Comparison of ENCODE assay signal across 8 cellular contexts in the genomic region with DNA sequence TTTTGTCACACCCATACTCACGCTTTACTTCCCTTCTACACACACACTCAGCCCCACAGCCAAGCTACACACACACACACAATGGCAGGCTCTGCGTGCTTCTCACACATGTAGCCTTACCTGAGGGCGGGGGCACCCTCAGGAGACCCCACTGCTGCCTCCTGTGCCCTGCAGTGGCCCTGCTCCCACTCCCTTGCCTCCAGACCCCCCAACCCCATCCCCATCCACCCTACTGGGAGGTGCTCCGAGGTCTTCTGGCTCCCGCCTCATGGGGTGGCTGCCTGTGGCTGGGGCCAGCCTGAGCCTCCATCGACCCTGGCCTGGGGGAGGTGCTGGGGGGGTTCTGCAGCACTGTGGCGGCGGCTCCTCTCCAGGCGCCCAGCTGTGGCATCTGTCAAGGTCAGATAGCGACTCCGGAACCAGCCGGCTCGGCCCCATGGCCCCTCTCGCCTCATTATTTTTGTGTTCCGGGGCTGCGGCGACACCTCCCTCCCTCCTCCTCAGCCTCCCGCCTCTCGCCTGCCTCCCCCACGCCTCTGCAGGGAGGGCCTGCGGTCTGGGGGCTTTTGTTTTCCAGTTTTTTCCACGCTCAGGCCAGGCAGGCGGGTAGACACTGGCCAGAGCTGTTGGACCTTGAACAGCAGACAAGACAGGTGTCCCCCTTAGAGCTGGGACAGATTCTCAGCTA. TPM values are rescaled to one million over a fixed set of nuclear protein-coding genes. Genes with fewer than 3 reads are reported as not detected.
A peak's percentile ranks its signal among the peaks of the same experiment; 100 is the strongest.
DNase-seq lines count a peak whose midpoint lies in the region; FAIRE-seq and TF ChIP-seq lines count a peak whose summit lies in the region.

No MANE protein-coding gene starts in this region.

- H3K4me1 Mint-ChIP-seq in astrocyte (ENCODE audit: low read depth, unreplicated experiment) = peaks cover 59% of the 10 kb centered on the region

- CTCF ChIA-PET in PC-9 (lab: Charles Lee) = no interaction called here

- no peak for FAIRE-seq in astrocyte (lab: Jason Lieb, UNC)

- no peak overlapping the region for H3K4me3 ChIP-seq in astrocyte (ENCODE audit: insufficient read depth, low read depth, low read length)
- peak overlapping the region in 1 of 2 donors; percentile 13 for H3K4me3 ChIP-seq in muscle layer of duodenum (ENCODE audit: low read depth in 1 of 2, low read length in 2 of 2)
- H3K4me3 ChIP-seq in PC-9 = no peak overlapping the region

- peaks cover 8% of the 10 kb centered on the region for H3K36me3 Mint-ChIP-seq in astrocyte (ENCODE audit: low read depth, unreplicated experiment)

- peak overlapping the region; percentile 65 for H3K4me3 Mint-ChIP-seq in astrocyte (ENCODE audit: unreplicated experiment)

- intact Hi-C loops in PC-9 (cut with micrococcal nuclease; ENCODE audit: unreplicated experiment) = no loop called here

- no peaks in the 10 kb centered on the region for H3K27me3 Mint-ChIP-seq in astrocyte (ENCODE audit: low read depth, unreplicated experiment)

- TF ChIP-seq CTCF in GM20000 (IDR thresholded peaks at IDR 0.05; ENCODE audit: extremely low read depth, missing control alignments) (no peak), astrocyte (IDR thresholded peaks at IDR 0.05; ENCODE audit: insufficient read depth, low read depth, low read length) (no peak), PC-9 (conservative IDR thresholded peaks at IDR 0.05) (no peak)

- H3K9me3 ChIP-seq in astrocyte (ENCODE audit: insufficient read depth, low read depth, low read length) = no peaks in the 10 kb centered on the region
- H3K9me3 ChIP-seq in muscle layer of duodenum (ENCODE audit: control insufficient read depth in 1 of 2, low read length in 2 of 2) = no peaks in the 10 kb centered on the region
- no peaks in the 10 kb centered on the region for H3K9me3 ChIP-seq in PC-9 (ENCODE audit: insufficient read depth, low read depth)

- H4K20me1 ChIP-seq in astrocyte (ENCODE audit: insufficient read depth, low read length) (peaks cover 77% of the 10 kb centered on the region), PC-9 (ENCODE audit: insufficient read depth) (peaks cover 59% of the 10 kb centered on the region)

- H2AFZ ChIP-seq in astrocyte (ENCODE audit: low read depth, low read length) (no peak overlapping the region), PC-9 (no peak overlapping the region)

- H3K27ac Mint-ChIP-seq in astrocyte (ENCODE audit: unreplicated experiment) = peak overlapping the region; percentile 77

- H3K4me1 ChIP-seq in astrocyte (ENCODE audit: insufficient read depth, low read length) (peaks cover 75% of the 10 kb centered on the region), muscle layer of duodenum (ENCODE audit: control insufficient read depth in 1 of 2, insufficient read depth in 2 of 2, low read length in 2 of 2) (peaks cover 42 to 66% of the 10 kb centered on the region in 2 donors), PC-9 (replicated peaks; ENCODE audit: insufficient read depth) (no peaks in the 10 kb centered on the region)

- BruUV-seq in PC-9 (replicated peaks; lab: Mats Ljungman, UMichigan) = no TSS peak

- H3K27me3 ChIP-seq in astrocyte (ENCODE audit: insufficient read depth, low read length) (no peaks in the 10 kb centered on the region), muscle layer of duodenum (ENCODE audit: low read depth, low read length) (no peaks in the 10 kb centered on the region), PC-9 (ENCODE audit: insufficient read depth, low read depth) (no peaks in the 10 kb centered on the region)

- no peaks in the 10 kb centered on the region for H3K9me3 Mint-ChIP-seq in astrocyte (ENCODE audit: unreplicated experiment)

- no peaks in the 10 kb centered on the region for H3K9me2 ChIP-seq in PC-9 (ENCODE audit: insufficient read depth)

- no peaks in the 10 kb centered on the region for H3F3A ChIP-seq in PC-9 (ENCODE audit: insufficient read depth, low read depth)

- POLR2A ChIA-PET in PC-9 (lab: Charles Lee; ENCODE audit: unreplicated experiment) = no interaction called here

- H3K4me2 ChIP-seq in astrocyte (ENCODE audit: low read length) (peak overlapping the region; percentile 82), PC-9 (no peak overlapping the region)

- no peaks in the 10 kb centered on the region for H3K36me3 ChIP-seq in astrocyte (ENCODE audit: insufficient read depth, low read length)
- H3K36me3 ChIP-seq in muscle layer of duodenum (ENCODE audit: control insufficient read depth in 1 of 2, insufficient read depth in 2 of 2, low read length in 2 of 2) = no peaks in the 10 kb centered on the region
- no peaks in the 10 kb centered on the region for H3K36me3 ChIP-seq in PC-9 (ENCODE audit: low read depth)

- peak overlapping the region; percentile 82 for H3K9ac ChIP-seq in astrocyte (ENCODE audit: low read length)

- peak; percentile 80 for DNase-seq in DMS 273 (lab: John Stamatoyannopoulos, UW; ENCODE audit: unreplicated experiment)
- DNase-seq in GM20000 (ENCODE audit: low spot score) = peak; percentile 80
- peak; percentile 99 for DNase-seq in KBM-7
- no peak for DNase-seq in astrocyte (ENCODE audit: low read depth)
- no peak for DNase-seq in NCI-H187 treated with DMSO at 0.1 percent for 48 hours (lab: John Stamatoyannopoulos, UW)
- no peak for DNase-seq in NCI-H1694 (lab: John Stamatoyannopoulos, UW)
- DNase-seq in PC-9 = no peak

- H3K79me2 ChIP-seq in astrocyte (ENCODE audit: insufficient read depth, low read length) = peaks cover 99% of the 10 kb centered on the region
- H3K79me2 ChIP-seq in PC-9 (ENCODE audit: low read depth) = peaks cover 87% of the 10 kb centered on the region

- H3K27ac ChIP-seq in astrocyte (ENCODE audit: low read depth, low read length) (peak overlapping the region; percentile 59), muscle layer of duodenum (ENCODE audit: low read length) (peak overlapping the region; percentile 56), PC-9 (no peak overlapping the region)

- in situ Hi-C loops in KBM-7 (cut with MboI; ENCODE audit: low pct_unique_long_range_greater_than_20kb, low sequenced_read_pairs) = no loop called here

RNA-seq across cellular contexts. Expression of a gene that starts 21.7 kb away (rescaled TPM):
- 151 and 185 TPM in 2 replicates for total RNA-seq in astrocyte
- total RNA-seq in PC-9 (2021) = 59.9 and 68.2 TPM in 2 replicates

Comparison
In these comparisons a context has a peak if more than half of its experiments do, and no peak if none do; other contexts are left out.
1. DNase-seq: peak in DMS 273 (single experiment), GM20000 (single experiment) and KBM-7 (single experiment); none in astrocyte (single experiment), NCI-H187 treated with DMSO at 0.1 percent for 48 hours (single experiment), NCI-H1694 (single experiment) and PC-9 (0 of 2).